In genomic region chr18:59707306-59707705, GRCh38 we compare ENCODE assay signal across 22 cellular contexts. TPM values are rescaled to one million over a fixed set of nuclear protein-coding genes. Genes with fewer than 3 reads are reported as not detected.
"Had no signal": no experiment of that assay in that cellular context is flagged by ENCODE, and none has a peak within 500 bp of the region (broad histone marks: within the 10 kb centered on the region; RNA-seq: fewer than 3 reads in every experiment).

No MANE protein-coding gene starts in this region.

- H3K27ac ChIP-seq: coronary artery, epithelial cell of prostate, heart left ventricle, left ventricle myocardium inferior, suprapubic skin, tibial nerve, vagina, WERI-Rb-1 had no signal

- DNase-seq: activated CD4-positive, alpha-beta T cell treated with anti-CD3 and anti-CD28 coated beads for 1 hour; activated T-cell treated with anti-CD3 and anti-CD28 coated beads, Interleukin-2, amount 50 U/mL, for 1 hour; amniotic stem cell; cerebellar nuclear complex; heart left ventricle; immature natural killer cell; kidney glomerular epithelial cell; left ventricle myocardium inferior; naive thymus-derived CD4-positive, alpha-beta T cell; small intestine; stimulated activated CD4-positive, alpha-beta T cell treated with anti-CD3 and anti-CD28 coated beads, Interleukin-2, amount 100 ng/mL, for 24 hours; stimulated activated naive CD8-positive, alpha-beta T cell treated with anti-CD3 and anti-CD28 coated beads, Interleukin-15, amount 100 ng/mL, for 72 hours had no signal

- H3K27ac Mint-ChIP-seq: activated naive CD8-positive, alpha-beta T cell; immature natural killer cell; naive thymus-derived CD4-positive, alpha-beta T cell; stimulated activated effector memory CD8-positive, alpha-beta T cell treated with anti-CD3 and anti-CD28 coated beads, Interleukin-12 subunit alpha, Interleukin-12 subunit beta, amount 100 ng/mL, for 72 hours had no signal

- H3K9me3 ChIP-seq: heart left ventricle, left ventricle myocardium inferior, suprapubic skin, tibial nerve, vagina had no signal

- H3K4me3 Mint-ChIP-seq: activated naive CD8-positive, alpha-beta T cell; immature natural killer cell; naive thymus-derived CD4-positive, alpha-beta T cell; neural crest cell; stimulated activated effector memory CD8-positive, alpha-beta T cell treated with anti-CD3 and anti-CD28 coated beads, Interleukin-12 subunit alpha, Interleukin-12 subunit beta, amount 100 ng/mL, for 72 hours; stimulated activated naive CD8-positive, alpha-beta T cell treated with anti-CD3 and anti-CD28 coated beads, Interleukin-15, amount 100 ng/mL, for 72 hours had no signal

- H3K9me3 Mint-ChIP-seq: neural crest cell; stimulated activated effector memory CD8-positive, alpha-beta T cell treated with anti-CD3 and anti-CD28 coated beads, Interleukin-12 subunit alpha, Interleukin-12 subunit beta, amount 100 ng/mL, for 72 hours; stimulated activated naive CD8-positive, alpha-beta T cell treated with anti-CD3 and anti-CD28 coated beads, Interleukin-15, amount 100 ng/mL, for 72 hours had no signal

- H3K36me3 Mint-ChIP-seq: activated naive CD8-positive, alpha-beta T cell; immature natural killer cell; naive thymus-derived CD4-positive, alpha-beta T cell; stimulated activated effector memory CD8-positive, alpha-beta T cell treated with anti-CD3 and anti-CD28 coated beads, Interleukin-12 subunit alpha, Interleukin-12 subunit beta, amount 100 ng/mL, for 72 hours had no signal

- ATAC-seq: heart left ventricle; naive thymus-derived CD4-positive, alpha-beta T cell; sciatic nerve; stimulated activated effector memory CD8-positive, alpha-beta T cell treated with anti-CD3 and anti-CD28 coated beads, Interleukin-12 subunit alpha, Interleukin-12 subunit beta, amount 100 ng/mL, for 72 hours; stimulated activated naive CD8-positive, alpha-beta T cell treated with anti-CD3 and anti-CD28 coated beads, Interleukin-15, amount 100 ng/mL, for 72 hours had no signal

- H3K27me3 ChIP-seq: suprapubic skin, tibial nerve, vagina had no signal

- H3K4me1 ChIP-seq: heart left ventricle, left ventricle myocardium inferior, tibial nerve, vagina had no signal

- H3K36me3 ChIP-seq: heart left ventricle, left ventricle myocardium inferior, suprapubic skin, tibial nerve, vagina, WERI-Rb-1 had no signal

- H3K4me3 ChIP-seq: coronary artery, heart left ventricle, left ventricle myocardium inferior, suprapubic skin, tibial nerve, vagina had no signal

- H3K4me1 Mint-ChIP-seq: immature natural killer cell; naive thymus-derived CD4-positive, alpha-beta T cell; neural crest cell; stimulated activated effector memory CD8-positive, alpha-beta T cell treated with anti-CD3 and anti-CD28 coated beads, Interleukin-12 subunit alpha, Interleukin-12 subunit beta, amount 100 ng/mL, for 72 hours; stimulated activated naive CD8-positive, alpha-beta T cell treated with anti-CD3 and anti-CD28 coated beads, Interleukin-15, amount 100 ng/mL, for 72 hours had no signal

RNA-seq across cellular contexts. Expression of gene CCBE1, which starts 10.1 kb away (rescaled TPM):
- total RNA-seq: naive thymus-derived CD4-positive, alpha-beta T cell had no signal
- polyA plus RNA-seq: naive thymus-derived CD4-positive, alpha-beta T cell had no signal
